Comparison of ENCODE assay signal across 8 cellular contexts in the genomic region with DNA sequence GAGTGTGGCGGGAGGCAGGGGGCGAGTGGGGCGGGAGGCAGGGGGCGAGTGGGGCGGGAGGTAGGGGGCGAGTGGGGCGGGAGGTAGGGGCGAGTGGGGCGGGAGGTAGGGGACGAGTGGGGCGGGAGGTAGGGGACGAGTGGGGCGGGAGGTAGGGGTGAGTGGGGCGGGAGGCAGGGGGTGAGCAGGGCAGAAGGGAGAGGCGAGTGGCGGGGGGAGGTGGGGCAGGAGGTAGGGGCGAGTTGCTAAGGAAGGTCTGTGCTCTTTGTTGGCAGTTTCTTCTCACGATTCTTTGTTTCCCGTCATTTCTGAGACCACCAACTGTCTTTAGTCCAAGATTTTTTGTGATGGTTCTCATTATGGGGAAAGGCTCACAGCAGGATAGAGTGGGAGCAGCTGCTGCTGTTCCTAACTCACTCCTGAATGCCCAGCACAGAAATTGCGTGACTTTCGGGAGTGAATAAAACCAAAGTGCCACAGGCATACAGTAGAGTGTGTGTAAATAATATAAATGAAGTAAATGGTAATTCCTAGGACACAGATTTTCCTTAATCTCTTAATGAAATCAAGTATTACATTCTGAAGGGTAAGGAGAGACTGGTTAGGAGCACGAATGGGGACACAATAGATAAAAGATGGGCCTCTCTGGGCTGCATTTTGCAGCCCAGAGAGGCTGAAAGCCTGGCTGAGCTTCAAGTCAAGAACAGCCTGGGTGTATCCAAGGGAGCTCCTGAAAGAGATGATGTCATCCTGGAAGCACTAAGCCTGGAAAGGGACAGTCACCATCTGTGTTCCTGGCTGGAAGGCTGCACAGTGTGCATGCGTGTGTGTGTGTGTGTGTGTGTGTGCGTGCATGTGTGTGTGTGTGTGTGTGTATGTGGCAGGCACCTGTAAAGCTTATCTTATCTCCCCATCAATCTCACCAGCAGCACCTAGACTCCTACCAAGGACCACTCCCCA. TPM values are rescaled to one million over a fixed set of nuclear protein-coding genes. Genes with fewer than 3 reads are reported as not detected.
DNase-seq lines count a peak whose midpoint lies in the region; ATAC-seq and TF ChIP-seq lines count a peak whose summit lies in the region.

No MANE protein-coding gene starts in this region.

- CTCF ChIA-PET in CD4-positive, alpha-beta memory T cell (lab: Charles Lee; ENCODE audit: partially characterized antibody) = interaction anchor here (1.0 to 1.1 kb wide), 2 partner anchors 25 to 27 kb away, joined by 3 read pairs; no protein-coding TSS in a partner anchor

- no peak overlapping the region for H3K4me3 Mint-ChIP-seq in CD4-positive, alpha-beta memory T cell

- no peaks in the 10 kb centered on the region for H3K27me3 ChIP-seq in H7 (ENCODE audit: control insufficient read depth, insufficient read depth, low read length)
- H3K27me3 ChIP-seq in gastrocnemius medialis = no peaks in the 10 kb centered on the region
- no peaks in the 10 kb centered on the region for H3K27me3 ChIP-seq in CD4-positive, alpha-beta memory T cell (ENCODE audit: insufficient read depth, low read length)

- H3K4me1 Mint-ChIP-seq in CD4-positive, alpha-beta memory T cell = no peaks in the 10 kb centered on the region

- ATAC-seq in gastrocnemius medialis (peak; percentile 94 to 95), GM19023 (IDR thresholded peaks at IDR 0.05; ENCODE audit: unreplicated experiment) (no peak)

- TF ChIP-seq POLR2A in gastrocnemius medialis (IDR thresholded peaks at IDR 0.05) = no peak

- peak overlapping the region in 3 of 4 donors; percentile 23 to 54 (median 44) for H3K27ac ChIP-seq in gastrocnemius medialis
- no peak overlapping the region for H3K27ac ChIP-seq in CD4-positive, alpha-beta memory T cell (ENCODE audit: low read depth, low read length)

- peaks cover 4% of the 10 kb centered on the region in 2 donors for H3K4me1 ChIP-seq in gastrocnemius medialis
- H3K4me1 ChIP-seq in CD4-positive, alpha-beta memory T cell (ENCODE audit: insufficient read depth, low read length) = no peaks in the 10 kb centered on the region

- intact Hi-C loops in gastrocnemius medialis (cut with DNase I; ENCODE audit: low total_unique reads) = no loop called here
- intact Hi-C loops in CD4-positive, alpha-beta memory T cell (cut with micrococcal nuclease) = no loop called here

- H3K36me3 Mint-ChIP-seq in CD4-positive, alpha-beta memory T cell = peaks cover 62 to 78% of the 10 kb centered on the region in 2 donors

- in situ Hi-C loops in gastrocnemius medialis (cut with MboI; ENCODE audit: low sequenced_read_pairs in 4 of 4) = no loop called here

- no peaks in the 10 kb centered on the region for H3K27me3 Mint-ChIP-seq in CD4-positive, alpha-beta memory T cell

- no peak overlapping the region for H3K4me3 ChIP-seq in H7 (ENCODE audit: insufficient read depth, low read depth, low read length)
- H3K4me3 ChIP-seq in gastrocnemius medialis = no peak overlapping the region
- no peak overlapping the region for H3K4me3 ChIP-seq in CD4-positive, alpha-beta memory T cell (ENCODE audit: low read length in 2 of 2)

- H3K36me3 ChIP-seq in H7 (replicated peaks; ENCODE audit: control insufficient read depth, insufficient read depth, low read length) (peaks cover 10% of the 10 kb centered on the region), gastrocnemius medialis (peaks cover 0 to 49% of the 10 kb centered on the region in 2 donors)
- H3K36me3 ChIP-seq in CD4-positive, alpha-beta memory T cell (ENCODE audit: insufficient read depth, low read length) = peaks cover 50% of the 10 kb centered on the region

- POLR2A ChIA-PET in CD4-positive, alpha-beta memory T cell (lab: Charles Lee; ENCODE audit: partially characterized antibody) = no interaction called here

- peak overlapping the region in 1 of 7 donors; percentile 36 for H3K27ac Mint-ChIP-seq in CD4-positive, alpha-beta memory T cell

- TF ChIP-seq CTCF in gastrocnemius medialis (IDR thresholded peaks at IDR 0.05 in 4 of 5, conservative IDR thresholded peaks at IDR 0.05 in 1 of 5) = no peak

- no peaks in the 10 kb centered on the region for H3K9me3 ChIP-seq in gastrocnemius medialis
- H3K9me3 ChIP-seq in CD4-positive, alpha-beta memory T cell (ENCODE audit: control insufficient read depth in 1 of 2, low read length in 2 of 2) = no peaks in the 10 kb centered on the region

- no peaks in the 10 kb centered on the region for H3K9me3 Mint-ChIP-seq in CD4-positive, alpha-beta memory T cell

- DNase-seq in H7 (peak; percentile 69), RKO (ENCODE audit: low spot score) (peak; percentile 32), glomerular visceral epithelial cell (ENCODE audit: extremely low spot score) (peak; percentile 5), gastrocnemius medialis (no peak), UCSD-AML1 (lab: John Stamatoyannopoulos, UW; ENCODE audit: unreplicated experiment) (no peak), SIG-M5 (lab: John Stamatoyannopoulos, UW) (no peak)
- no peak for DNase-seq in CD4-positive, alpha-beta memory T cell

RNA-seq across cellular contexts. Expression of gene COG7, which starts 44.5 kb away (rescaled TPM):
- 17.1 and 26.4 TPM in 2 replicates for total RNA-seq in H7 (2014; rRNA removed; shearing (Covaris generic))
- total RNA-seq in gastrocnemius medialis = 10 to 100 TPM in 1 of 4 donors, 1 to 10 TPM in 3; 6.6 to 12.9 (median 7.1) TPM
- total RNA-seq in CD4-positive, alpha-beta memory T cell = 10 to 100 TPM; 19.7 to 24.7 TPM
- polyA plus RNA-seq in CD4-positive, alpha-beta memory T cell = 10 to 100 TPM; 11.4 to 13.0 TPM

Comparison
In these comparisons a context has a peak if more than half of its experiments do, and no peak if none do; other contexts are left out.
1. DNase-seq: peak in H7 (single experiment), RKO (single experiment) and glomerular visceral epithelial cell (single experiment); none in gastrocnemius medialis (0 of 2), CD4-positive, alpha-beta memory T cell (0 of 5), UCSD-AML1 (single experiment) and SIG-M5 (single experiment).